In the genomic region with DNA sequence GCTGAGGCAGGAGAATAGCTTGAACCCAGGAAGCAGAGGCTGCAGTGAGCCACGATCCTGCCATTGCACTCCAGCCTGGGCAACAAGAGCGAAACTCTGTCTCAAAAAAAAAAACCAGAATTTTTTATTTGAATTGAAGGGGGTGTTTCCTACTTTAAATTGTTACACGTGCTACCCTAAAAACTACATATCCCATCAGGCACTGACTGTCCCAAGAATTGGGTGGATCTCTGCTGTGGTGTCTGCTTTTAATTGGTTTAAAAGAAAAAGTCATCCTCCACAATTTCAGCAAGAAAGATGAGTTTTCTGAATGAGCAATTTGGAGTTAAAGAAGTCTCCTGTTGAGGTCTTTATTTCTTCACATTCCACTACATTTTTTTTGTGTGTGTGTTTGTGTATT, we compare ENCODE assay signal across 11 cellular contexts. TPM values are rescaled to one million over a fixed set of nuclear protein-coding genes. Genes with fewer than 3 reads are reported as not detected.
A peak's percentile ranks its signal among the peaks of the same experiment; 100 is the strongest.
DNase-seq lines count a peak whose midpoint lies in the region; ATAC-seq and TF ChIP-seq lines count a peak whose summit lies in the region.
"Had no signal": no experiment of that assay in that cellular context is flagged by ENCODE, and none has a peak within 500 bp of the region (broad histone marks: within the 10 kb centered on the region; RNA-seq: fewer than 3 reads in every experiment).

No MANE protein-coding gene starts in this region.

- H3K4me3 Mint-ChIP-seq in activated CD4-positive, alpha-beta memory T cell treated with anti-CD3 and anti-CD28 coated beads for 36 hours = peak overlapping the region; percentile 97
- H3K4me3 Mint-ChIP-seq in glutamatergic neuron (ENCODE audit: unreplicated experiment) = no peak overlapping the region

- H3K36me3 ChIP-seq in upper lobe of right lung = peaks cover 24% of the 10 kb centered on the region

- H3K4me3 ChIP-seq in upper lobe of right lung = peak overlapping the region; percentile 86

- peak; percentile 10 for DNase-seq in stimulated activated CD4-positive, alpha-beta T cell treated with anti-CD3 and anti-CD28 coated beads, Interleukin-15, amount 100 ng/mL, for 24 hours
- no peak for DNase-seq in stimulated activated CD4-positive, alpha-beta T cell treated with anti-CD3 and anti-CD28 coated beads, Interleukin-12 subunit alpha, Interleukin-12 subunit beta, amount 100 ng/mL, for 4 hours
- DNase-seq in activated CD4-positive, alpha-beta memory T cell treated with anti-CD3 and anti-CD28 coated beads for 36 hours = no peak
- DNase-seq in foreskin melanocyte (peak; percentile 17), upper lobe of right lung (no peak), glutamatergic neuron (no peak), NCI-H345 (lab: John Stamatoyannopoulos, UW) (no peak)
- DNase-seq in activated effector memory CD4-positive, alpha-beta T cell treated with anti-CD3 and anti-CD28 coated beads, Interleukin-2, amount 50 U/mL, for 16 hours = no peak
- DNase-seq: right cardiac atrium, SJCRH30 had no signal

- H3K9me3 Mint-ChIP-seq in activated CD4-positive, alpha-beta memory T cell treated with anti-CD3 and anti-CD28 coated beads for 36 hours = no peaks in the 10 kb centered on the region
- peaks cover 5% of the 10 kb centered on the region for H3K9me3 Mint-ChIP-seq in glutamatergic neuron (ENCODE audit: unreplicated experiment)

- H3K27ac ChIP-seq in upper lobe of right lung = no peak overlapping the region
- H3K27ac ChIP-seq: SJCRH30 had no signal

- no peaks in the 10 kb centered on the region for H3K9me3 ChIP-seq in upper lobe of right lung
- H3K9me3 ChIP-seq: SJCRH30 had no signal

- TF ChIP-seq CTCF in upper lobe of right lung (IDR thresholded peaks at IDR 0.05) = no peak
- no peak for TF ChIP-seq CTCF in glutamatergic neuron (IDR thresholded peaks at IDR 0.05; ENCODE audit: partially characterized antibody, unreplicated experiment)

- H3K27me3 Mint-ChIP-seq in activated CD4-positive, alpha-beta memory T cell treated with anti-CD3 and anti-CD28 coated beads for 36 hours = no peaks in the 10 kb centered on the region
- H3K27me3 Mint-ChIP-seq in glutamatergic neuron (ENCODE audit: unreplicated experiment) = peaks cover 6% of the 10 kb centered on the region

- CTCF ChIA-PET in activated CD4-positive, alpha-beta memory T cell treated with anti-CD3 and anti-CD28 coated beads for 36 hours (lab: Charles Lee) = interaction anchor here (1.9 kb wide), 1 partner anchor 29 kb away, joined by 5 read pairs; no protein-coding TSS in a partner anchor

- H3K4me1 ChIP-seq in upper lobe of right lung = peaks cover 48% of the 10 kb centered on the region
- H3K4me1 ChIP-seq: SJCRH30 had no signal

- POLR2A ChIA-PET in activated CD4-positive, alpha-beta memory T cell treated with anti-CD3 and anti-CD28 coated beads for 36 hours (lab: Charles Lee) = no interaction called here

- H3K27ac Mint-ChIP-seq in activated CD4-positive, alpha-beta memory T cell treated with anti-CD3 and anti-CD28 coated beads for 36 hours = peak overlapping the region; percentile 96
- no peak overlapping the region for H3K27ac Mint-ChIP-seq in glutamatergic neuron (ENCODE audit: unreplicated experiment)

- ATAC-seq in upper lobe of right lung = no peak
- ATAC-seq: right cardiac atrium had no signal

- intact Hi-C loops in activated CD4-positive, alpha-beta memory T cell treated with anti-CD3 and anti-CD28 coated beads for 36 hours (cut with micrococcal nuclease) = loop anchor here (2.0 to 10.0 kb wide), 6 partner anchors 28 to 539 kb away; a partner anchor contains a TSS
- intact Hi-C loops in upper lobe of right lung (cut with DNase I) = no loop called here

- H3K36me3 Mint-ChIP-seq in activated CD4-positive, alpha-beta memory T cell treated with anti-CD3 and anti-CD28 coated beads for 36 hours = peaks cover 13% of the 10 kb centered on the region
- H3K36me3 Mint-ChIP-seq in glutamatergic neuron (ENCODE audit: unreplicated experiment) = no peaks in the 10 kb centered on the region

- no peaks in the 10 kb centered on the region for H3K27me3 ChIP-seq in upper lobe of right lung
- H3K27me3 ChIP-seq: SJCRH30 had no signal

- H3K4me1 Mint-ChIP-seq in activated CD4-positive, alpha-beta memory T cell treated with anti-CD3 and anti-CD28 coated beads for 36 hours (ENCODE audit: low read depth) = peaks cover 40% of the 10 kb centered on the region
- peaks cover 11% of the 10 kb centered on the region for H3K4me1 Mint-ChIP-seq in glutamatergic neuron (ENCODE audit: low read depth, unreplicated experiment)

RNA-seq across cellular contexts. Expression of a gene that starts 2.1 kb away (rescaled TPM):
- total RNA-seq in activated CD4-positive, alpha-beta memory T cell treated with anti-CD3 and anti-CD28 coated beads for 36 hours = 100 to 1,000 TPM; 286 to 291 TPM
- total RNA-seq in upper lobe of right lung = 382 TPM
- 222 TPM for total RNA-seq in glutamatergic neuron (ENCODE audit: unreplicated experiment)

RNA-seq across cellular contexts. Expression of a gene that starts 28.4 kb away (rescaled TPM):
- total RNA-seq in activated CD4-positive, alpha-beta memory T cell treated with anti-CD3 and anti-CD28 coated beads for 36 hours = 1 to 10 TPM; 2.4 to 2.9 TPM
- total RNA-seq in upper lobe of right lung (4.3 TPM), glutamatergic neuron (ENCODE audit: unreplicated experiment) (0.51 TPM)
- total RNA-seq: SJCRH30 had no signal

RNA-seq across cellular contexts. Expression of a gene that starts 43.7 kb away (rescaled TPM):
- total RNA-seq in activated CD4-positive, alpha-beta memory T cell treated with anti-CD3 and anti-CD28 coated beads for 36 hours = 100 to 1,000 TPM; 787 to 817 TPM
- 769 TPM for total RNA-seq in upper lobe of right lung
- 650 TPM for total RNA-seq in glutamatergic neuron (ENCODE audit: unreplicated experiment)

RNA-seq across cellular contexts. Expression of a gene that starts 51.6 kb away (rescaled TPM):
- total RNA-seq in activated CD4-positive, alpha-beta memory T cell treated with anti-CD3 and anti-CD28 coated beads for 36 hours = under 1 TPM; 0.10 to 0.15 TPM
- total RNA-seq in upper lobe of right lung = not detected
- total RNA-seq in glutamatergic neuron (ENCODE audit: unreplicated experiment) = not detected
- total RNA-seq: dermis microvascular lymphatic vessel endothelial cell, SJCRH30 had no signal

RNA-seq across cellular contexts. Expression of a gene that starts 52.0 kb away (rescaled TPM):
- total RNA-seq in activated CD4-positive, alpha-beta memory T cell treated with anti-CD3 and anti-CD28 coated beads for 36 hours = 10 to 100 TPM; 16.7 to 19.1 TPM
- total RNA-seq in upper lobe of right lung (11.3 TPM), glutamatergic neuron (ENCODE audit: unreplicated experiment) (26.5 TPM)

Comparison
In these comparisons a context has a peak if more than half of its experiments do, and no peak if none do; other contexts are left out.
1. DNase-seq: peak in stimulated activated CD4-positive, alpha-beta T cell treated with anti-CD3 and anti-CD28 coated beads, Interleukin-15, amount 100 ng/mL, for 24 hours (single experiment) and foreskin melanocyte (single experiment); none in stimulated activated CD4-positive, alpha-beta T cell treated with anti-CD3 and anti-CD28 coated beads, Interleukin-12 subunit alpha, Interleukin-12 subunit beta, amount 100 ng/mL, for 4 hours (single experiment), activated CD4-positive, alpha-beta memory T cell treated with anti-CD3 and anti-CD28 coated beads for 36 hours (single experiment), upper lobe of right lung (single experiment), glutamatergic neuron (single experiment), activated effector memory CD4-positive, alpha-beta T cell treated with anti-CD3 and anti-CD28 coated beads, Interleukin-2, amount 50 U/mL, for 16 hours (single experiment) and NCI-H345 (single experiment).